20 cellular contexts compared by ENCODE assay signal in the genomic region with DNA sequence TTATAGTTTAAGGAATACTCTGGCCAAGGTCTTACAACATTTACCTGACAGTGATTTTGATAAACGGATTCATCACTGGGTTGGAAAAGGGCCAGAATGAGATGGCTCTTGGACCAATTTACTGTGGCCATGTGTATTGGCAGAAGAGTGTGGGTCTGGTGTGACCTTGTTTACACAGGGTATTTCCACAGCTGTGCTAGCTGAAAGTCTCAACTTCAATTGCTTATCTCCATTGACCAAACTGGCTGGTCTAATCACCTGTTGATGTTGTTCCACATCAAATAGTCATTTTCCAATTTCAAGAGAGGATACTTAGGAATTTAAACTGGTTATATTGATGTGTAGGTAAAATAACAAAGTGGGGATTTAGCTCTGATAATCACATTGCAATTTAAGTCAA.
DNase-seq lines count a peak whose midpoint lies in the region; ATAC-seq and TF ChIP-seq lines count a peak whose summit lies in the region.
"Had no signal": no experiment of that assay in that cellular context is flagged by ENCODE, and none has a peak within 500 bp of the region (broad histone marks: within the 10 kb centered on the region; RNA-seq: fewer than 3 reads in every experiment).

No MANE protein-coding gene starts in this region.

- no peak for TF ChIP-seq CTCF in hepatocyte (IDR thresholded peaks at IDR 0.05; ENCODE audit: poor library complexity)

- no peak overlapping the region for H3K4me2 ChIP-seq in hepatocyte
- H3K4me2 ChIP-seq: A549, KMS-11, SK-N-SH had no signal

- H3K4me1 ChIP-seq in hepatocyte (ENCODE audit: insufficient read depth) = no peaks in the 10 kb centered on the region
- H3K4me1 ChIP-seq: A549, left lung, upper lobe of left lung had no signal

- H4K20me1 ChIP-seq in hepatocyte (ENCODE audit: insufficient read depth, poor library complexity, severe bottlenecking) = no peaks in the 10 kb centered on the region

- no peaks in the 10 kb centered on the region for H3K9me2 ChIP-seq in hepatocyte (replicated peaks; ENCODE audit: insufficient read depth)
- H3K9me2 ChIP-seq: SK-N-SH had no signal

- peak overlapping the region; percentile 13 for H3K27ac ChIP-seq in hepatocyte
- H3K27ac ChIP-seq: A549, KMS-11, left lung, upper lobe of left lung, VCaP had no signal

- H3K36me3 ChIP-seq in hepatocyte (replicated peaks; ENCODE audit: insufficient read depth, low read depth) = no peaks in the 10 kb centered on the region
- H3K36me3 ChIP-seq: left lung, upper lobe of left lung had no signal

- DNase-seq in NCI-H2171 treated with DMSO at 0.1 percent for 48 hours (lab: John Stamatoyannopoulos, UW) (peak; percentile 42), NCI-H2171 (lab: John Stamatoyannopoulos, UW) (no peak), NCI-H1092 treated with DMSO at 0.1 percent for 48 hours (lab: John Stamatoyannopoulos, UW) (peak; percentile 91), NCI-H446 (lab: John Stamatoyannopoulos, UW) (peak; percentile 33 to 82), hepatocyte (ENCODE audit: low spot score) (no peak), SKM-1 treated with dmso at 0.1 percent for 144 hours (lab: John Stamatoyannopoulos, UW; ENCODE audit: unreplicated experiment) (no peak), ecto neural progenitor cell (ENCODE audit: low spot score) (no peak)
- DNase-seq: activated CD4-positive, alpha-beta T cell treated with anti-CD3 and anti-CD28 coated beads, Interleukin-2, amount 10 ng/mL, durations not matched to agents 7 days and 5 days; activated CD8-positive, alpha-beta memory T cell treated with anti-CD3 and anti-CD28 coated beads, Interleukin-2, amount 50 U/mL, for 4 hours; activated naive CD8-positive, alpha-beta T cell treated with anti-CD3 and anti-CD28 coated beads for 36 hours; erythroblast; foreskin fibroblast; HCEC 1CT; left lung; SK-N-SH; upper lobe of left lung had no signal

- no peaks in the 10 kb centered on the region for H3K9me3 ChIP-seq in hepatocyte (ENCODE audit: low read depth)
- H3K9me3 ChIP-seq: A549, left lung, SK-N-SH, upper lobe of left lung had no signal

- WGBS in hepatocyte (ENCODE audit: low lambda C conversion rate, missing lambda C conversion rate) = 50% methylated on average over 1 of the region's 1 CpG

- no peaks in the 10 kb centered on the region for H3K79me2 ChIP-seq in hepatocyte

- no peak overlapping the region for H2AFZ ChIP-seq in hepatocyte

- no peaks in the 10 kb centered on the region for H3K27me3 ChIP-seq in hepatocyte
- H3K27me3 ChIP-seq: left lung, upper lobe of left lung had no signal

- no peak for ATAC-seq in GM19452 (IDR thresholded peaks at IDR 0.05; ENCODE audit: unreplicated experiment)
- ATAC-seq: A549, left lung had no signal

- H3K4me3 ChIP-seq in hepatocyte = no peak overlapping the region
- H3K4me3 ChIP-seq: A549, left lung, upper lobe of left lung had no signal

Comparison
In these comparisons a context has a peak if more than half of its experiments do, and no peak if none do; other contexts are left out.
1. DNase-seq: peak in NCI-H2171 treated with DMSO at 0.1 percent for 48 hours (single experiment), NCI-H1092 treated with DMSO at 0.1 percent for 48 hours (single experiment) and NCI-H446 (2 of 2); none in NCI-H2171 (single experiment), hepatocyte (single experiment), SKM-1 treated with dmso at 0.1 percent for 144 hours (single experiment) and ecto neural progenitor cell (single experiment).